ENCODE assay signal across 16 cellular contexts in genomic region chr12:75859868-75860267, GRCh38.
DNase-seq lines count a peak whose midpoint lies in the region; ATAC-seq, FAIRE-seq and TF ChIP-seq lines count a peak whose summit lies in the region.
"Had no signal": no experiment of that assay in that cellular context is flagged by ENCODE, and none has a peak within 500 bp of the region (broad histone marks: within the 10 kb centered on the region; RNA-seq: fewer than 3 reads in every experiment).

No MANE protein-coding gene starts in this region.

- POLR2A ChIA-PET in HEK293T (lab: Yijun Ruan, JAX) (no interaction called here), HepG2 (lab: Yijun Ruan, JAX) (no interaction called here)

- CTCF ChIA-PET in mammary epithelial cell (lab: Charles Lee; ENCODE audit: low non-redundant PET): no interaction called here
- CTCF ChIA-PET in HEK293T (lab: Yijun Ruan, JAX): interaction anchor here (0.7 kb wide), 1 partner anchor 8 kb away, joined by 4 read pairs; no protein-coding TSS in a partner anchor
- CTCF ChIA-PET in HepG2 (lab: Yijun Ruan, JAX; ENCODE audit: low intra/inter-chr PET ratio, low total read pairs): no interaction called here

- H2AFZ ChIP-seq in mammary epithelial cell (ENCODE audit: low read depth, low read length) (peak overlapping the region; percentile 78), HepG2 (ENCODE audit: low read length) (no peak overlapping the region)

- TF ChIP-seq CTCF in mammary epithelial cell (conservative IDR thresholded peaks at IDR 0.05 in 1 of 2, IDR thresholded peaks at IDR 0.05 in 1 of 2; ENCODE audit: extremely low read depth in 1 of 2, insufficient read depth in 1 of 2, low read depth in 1 of 2, low read length in 2 of 2): no peak
- no peak for TF ChIP-seq CTCF in HepG2 (CRISPR knock-in tag; IDR thresholded peaks at IDR 0.05)

- no peak overlapping the region for H2BK15ac ChIP-seq in mesendoderm (replicated peaks; ENCODE audit: low read depth)

- H3K9ac ChIP-seq in mammary epithelial cell (ENCODE audit: insufficient read depth, low read length) (no peak overlapping the region), mesendoderm (ENCODE audit: low read length) (no peak overlapping the region), HepG2 (ENCODE audit: insufficient read depth, low read depth, low read length) (no peak overlapping the region)

- H3K4me3 ChIP-seq in mammary epithelial cell (replicated peaks in 1 of 3; ENCODE audit: insufficient read depth in 1 of 3, low read depth in 2 of 3, low read length in 3 of 3) (no peak overlapping the region), mesendoderm (ENCODE audit: low read length) (no peak overlapping the region), HepG2 (replicated peaks in 1 of 3; ENCODE audit: insufficient read depth in 1 of 3, low read depth in 2 of 3, low read length in 3 of 3) (no peak overlapping the region)
- H3K4me3 ChIP-seq: adrenal gland, heart right ventricle, lung, right lobe of liver, transverse colon had no signal

- no peaks in the 10 kb centered on the region for H3K27me3 ChIP-seq in mammary epithelial cell (ENCODE audit: insufficient read depth, low read length)
- peaks cover 1% of the 10 kb centered on the region for H3K27me3 ChIP-seq in mesendoderm (ENCODE audit: insufficient read depth, low read length, poor library complexity)
- no peaks in the 10 kb centered on the region for H3K27me3 ChIP-seq in HepG2 (ENCODE audit: control insufficient read depth in 1 of 2, insufficient read depth in 2 of 2, low read length in 2 of 2)
- H3K27me3 ChIP-seq: adrenal gland, heart right ventricle, right lobe of liver, transverse colon had no signal

- H3K23ac ChIP-seq in mesendoderm (ENCODE audit: low read length): no peak overlapping the region

- BruUV-seq in mammary epithelial cell (replicated peaks; lab: Mats Ljungman, UMichigan) (no TSS peak), HepG2 (replicated peaks; lab: Mats Ljungman, UMichigan) (no TSS peak)

- dilution Hi-C loops in mammary epithelial cell (cut with HindIII; ENCODE audit: low sequenced_read_pairs): no loop called here

- no peak for TF ChIP-seq POLR2A in HepG2 (IDR thresholded peaks at IDR 0.05; ENCODE audit: insufficient read depth in 1 of 2, low read depth in 2 of 2, low read length in 2 of 2)

- H3K27ac ChIP-seq in mammary epithelial cell (ENCODE audit: insufficient read depth, low read depth, low read length) (peak overlapping the region; percentile 36), mesendoderm (ENCODE audit: low read depth, low read length) (no peak overlapping the region), HepG2 (ENCODE audit: extremely low read length, insufficient read depth, low read length) (no peak overlapping the region)
- H3K27ac ChIP-seq: adrenal gland, right lobe of liver, transverse colon had no signal

- H4K5ac ChIP-seq in mesendoderm (ENCODE audit: low read length): no peak overlapping the region

- H3K56ac ChIP-seq in mesendoderm (ENCODE audit: low read length): no peak overlapping the region

- H3K4ac ChIP-seq in mesendoderm (ENCODE audit: low read depth, low read length): no peak overlapping the region

- intact Hi-C loops in mammary epithelial cell (cut with micrococcal nuclease): loop anchor here (5.0 kb wide), 1 partner anchor 298 kb away; no protein-coding TSS in a partner anchor
- intact Hi-C loops in HepG2 (cut with micrococcal nuclease; ENCODE audit: unreplicated experiment): no loop called here

- DNase-seq in EH (ENCODE audit: low read depth): peak; percentile 46
- peak; percentile 57 for DNase-seq in HT1080 (ENCODE audit: low read depth)
- peak; percentile 69 for DNase-seq in mammary epithelial cell
- no peak for DNase-seq in mesendoderm
- no peak for DNase-seq in HEK293T (ENCODE audit: extremely low spot score)
- DNase-seq in HepG2 (ENCODE audit: low spot score): no peak
- DNase-seq: adrenal gland; COR-L47; heart right ventricle; NCI-H1436 treated with DMSO at 0.1 percent for 48 hours; right lobe of liver; stimulated activated naive CD4-positive, alpha-beta T cell; transverse colon had no signal

- no peaks in the 10 kb centered on the region for H4K20me1 ChIP-seq in mammary epithelial cell (ENCODE audit: insufficient read depth, low read length)
- H4K20me1 ChIP-seq in HepG2 (ENCODE audit: insufficient read depth, low read length): no peaks in the 10 kb centered on the region

- no peaks in the 10 kb centered on the region for H3K79me1 ChIP-seq in mesendoderm (ENCODE audit: low read length)

- H3K79me2 ChIP-seq in mammary epithelial cell (ENCODE audit: insufficient read depth, low read length) (no peaks in the 10 kb centered on the region), mesendoderm (ENCODE audit: control insufficient read depth, insufficient read depth, low read length) (no peaks in the 10 kb centered on the region), HepG2 (ENCODE audit: insufficient read depth, low read length) (no peaks in the 10 kb centered on the region)

- H3K9me3 ChIP-seq in mammary epithelial cell (replicated peaks; ENCODE audit: insufficient read depth, low read length): no peaks in the 10 kb centered on the region
- no peaks in the 10 kb centered on the region for H3K9me3 ChIP-seq in HepG2 (ENCODE audit: low read length)
- H3K9me3 ChIP-seq: adrenal gland, heart right ventricle, right lobe of liver, transverse colon had no signal

- H3K36me3 ChIP-seq in mammary epithelial cell (ENCODE audit: insufficient read depth, low read length) (no peaks in the 10 kb centered on the region), mesendoderm (ENCODE audit: control insufficient read depth, insufficient read depth, low read length) (no peaks in the 10 kb centered on the region), HepG2 (replicated peaks in 1 of 2; ENCODE audit: control insufficient read depth in 1 of 2, insufficient read depth in 2 of 2, low read length in 2 of 2) (no peaks in the 10 kb centered on the region)
- H3K36me3 ChIP-seq: adrenal gland, heart right ventricle, right lobe of liver, transverse colon had no signal

- WGBS in mammary epithelial cell (ENCODE audit: low coverage, missing lambda C conversion rate): 43% methylated on average over 2 of the region's 2 CpGs
- no CpG with 5 or more reads among the region's 2 CpGs for WGBS in mesendoderm (ENCODE audit: extremely low coverage, insufficient coverage, low lambda C conversion rate)
- 56% methylated on average over 2 of the region's 2 CpGs for WGBS in HepG2 (ENCODE audit: low lambda C conversion rate)

- no peak overlapping the region for H4K8ac ChIP-seq in mesendoderm (ENCODE audit: low read depth, low read length)

- no peak overlapping the region for H2BK120ac ChIP-seq in mesendoderm (ENCODE audit: low read depth, low read length)

- ATAC-seq in GM21381 (IDR thresholded peaks at IDR 0.05; ENCODE audit: unreplicated experiment) (no peak), HepG2 (no peak)
- ATAC-seq: right lobe of liver had no signal

- no peak overlapping the region for H2BK5ac ChIP-seq in mesendoderm (ENCODE audit: low read length)

- H3K4me2 ChIP-seq in mammary epithelial cell (ENCODE audit: insufficient read depth, low read depth, low read length): no peak overlapping the region
- H3K4me2 ChIP-seq in mesendoderm (ENCODE audit: low read length): no peak overlapping the region
- no peak overlapping the region for H3K4me2 ChIP-seq in HepG2 (ENCODE audit: low read depth, low read length)

- no peak for TF ChIP-seq EP300 in HepG2 (IDR thresholded peaks at IDR 0.05; ENCODE audit: low read depth in 2 of 2, low read length in 2 of 2)
- TF ChIP-seq EP300 in HepG2 (CRISPR knock-in tag; IDR thresholded peaks at IDR 0.05; ENCODE audit: borderline replicate concordance): no peak

- FAIRE-seq in HepG2 (lab: Jason Lieb, UNC): no peak
- FAIRE-seq: GM18507 had no signal

- H2AK5ac ChIP-seq in mesendoderm (ENCODE audit: low read length): peak overlapping the region; percentile 35

- H3K4me1 ChIP-seq in mammary epithelial cell (ENCODE audit: insufficient read depth, low read length): peaks cover 42% of the 10 kb centered on the region
- H3K4me1 ChIP-seq in mesendoderm (ENCODE audit: control insufficient read depth, low read depth, low read length): no peaks in the 10 kb centered on the region
- H3K4me1 ChIP-seq in HepG2 (ENCODE audit: insufficient read depth, low read length): peaks cover 17% of the 10 kb centered on the region; the same call in 1 of the 2 replicates
- H3K4me1 ChIP-seq: right lobe of liver, transverse colon had no signal

- H3K18ac ChIP-seq in mesendoderm (ENCODE audit: low read length): no peak overlapping the region

- in situ Hi-C loops in mammary epithelial cell (cut with MboI; ENCODE audit: low sequenced_read_pairs in 2 of 2): loop anchor here in 1 of 2 donors (10.0 kb wide), 1 partner anchor 165 kb away; no protein-coding TSS in a partner anchor
- in situ Hi-C loops in HepG2 (cut with HindIII; ENCODE audit: extremely low pct_ligation_motif_present, low pct_unique_long_range_greater_than_20kb): no loop called here

- TF ChIP-seq RAD21 in HepG2 (CRISPR knock-in tag; IDR thresholded peaks at IDR 0.05): no peak

TF ChIP-seq in HEK293T, 16 proteins besides CTCF, POLR2A, EP300 and RAD21 (continues in another document):
- TF ChIP-seq HDGF (IDR thresholded peaks at IDR 0.05; ENCODE audit: borderline replicate concordance) (no peak), FOXK2 (IDR thresholded peaks at IDR 0.05) (no peak), TARDBP (IDR thresholded peaks at IDR 0.05) (no peak), FOXA1 (IDR thresholded peaks at IDR 0.05) (no peak), L3MBTL2 (conservative IDR thresholded peaks at IDR 0.05) (no peak), SUZ12 (IDR thresholded peaks at IDR 0.05) (no peak), ARNT (IDR thresholded peaks at IDR 0.05) (no peak), ZNF384 (IDR thresholded peaks at IDR 0.05) (no peak), LEF1 (IDR thresholded peaks at IDR 0.05; ENCODE audit: borderline replicate concordance) (no peak), CTBP1 (IDR thresholded peaks at IDR 0.05; ENCODE audit: borderline replicate concordance) (no peak), FOXM1 (IDR thresholded peaks at IDR 0.05; ENCODE audit: borderline replicate concordance) (no peak), SP1 (IDR thresholded peaks at IDR 0.05) (no peak), ELF4 (IDR thresholded peaks at IDR 0.05) (no peak)

TF ChIP-seq in HepG2, 621 proteins besides CTCF, POLR2A, EP300 and RAD21 (continues in another document):
- no peak for TF ChIP-seq TRAFD1 (CRISPR knock-in tag; IDR thresholded peaks at IDR 0.05; ENCODE audit: borderline replicate concordance)
- no peak for TF ChIP-seq TOPORS (CRISPR knock-in tag; IDR thresholded peaks at IDR 0.05)

Comparison
In these comparisons a context has a peak if more than half of its experiments do, and no peak if none do; other contexts are left out.
1. DNase-seq: peak in EH (single experiment), HT1080 (single experiment) and mammary epithelial cell (single experiment); none in mesendoderm (single experiment), HEK293T (single experiment) and HepG2 (single experiment).